Comparison of ENCODE assay signal across 12 cellular contexts in genomic region chr4:99848576-99848975, GRCh38. TPM values are rescaled to one million over a fixed set of nuclear protein-coding genes. Genes with fewer than 3 reads are reported as not detected.
DNase-seq lines count a peak whose midpoint lies in the region; ATAC-seq and TF ChIP-seq lines count a peak whose summit lies in the region.
"Had no signal": no experiment of that assay in that cellular context is flagged by ENCODE, and none has a peak within 500 bp of the region (broad histone marks: within the 10 kb centered on the region; RNA-seq: fewer than 3 reads in every experiment).

No MANE protein-coding gene starts in this region.

- no peak for TF ChIP-seq CTCF in hepatocyte (IDR thresholded peaks at IDR 0.05; ENCODE audit: poor library complexity)

- no peaks in the 10 kb centered on the region for H3K9me3 Mint-ChIP-seq in stimulated activated naive CD8-positive, alpha-beta T cell treated with anti-CD3 and anti-CD28 coated beads, Interleukin-15, Interleukin-2, amounts not matched to agents 100 ng/mL and 50 ng/mL, for 24 hours
- H3K9me3 Mint-ChIP-seq: GM23338 had no signal

- H3K4me3 ChIP-seq in hepatocyte: no peak overlapping the region
- H3K4me3 ChIP-seq: BLaER1, GM23338, lung had no signal

- H3K9me3 ChIP-seq in hepatocyte (ENCODE audit: low read depth): no peaks in the 10 kb centered on the region

- no peaks in the 10 kb centered on the region for H3K36me3 ChIP-seq in hepatocyte (replicated peaks; ENCODE audit: insufficient read depth, low read depth)
- H3K36me3 ChIP-seq: BLaER1 had no signal

- no peaks in the 10 kb centered on the region for H3K79me2 ChIP-seq in hepatocyte

- no peak overlapping the region for H3K4me2 ChIP-seq in hepatocyte
- H3K4me2 ChIP-seq: BLaER1, GM23338 had no signal

- H3K4me3 Mint-ChIP-seq in stimulated activated naive CD8-positive, alpha-beta T cell treated with anti-CD3 and anti-CD28 coated beads, Interleukin-15, Interleukin-2, amounts not matched to agents 100 ng/mL and 50 ng/mL, for 24 hours: peak overlapping the region; percentile 32
- H3K4me3 Mint-ChIP-seq: GM23338 had no signal

- 95% methylated on average over 4 of the region's 4 CpGs for WGBS in hepatocyte (ENCODE audit: low lambda C conversion rate, missing lambda C conversion rate)

- peaks cover 44% of the 10 kb centered on the region for H3K36me3 Mint-ChIP-seq in stimulated activated naive CD8-positive, alpha-beta T cell treated with anti-CD3 and anti-CD28 coated beads, Interleukin-15, Interleukin-2, amounts not matched to agents 100 ng/mL and 50 ng/mL, for 24 hours (ENCODE audit: low read depth)

- H3K27ac Mint-ChIP-seq in stimulated activated naive CD8-positive, alpha-beta T cell treated with anti-CD3 and anti-CD28 coated beads, Interleukin-15, Interleukin-2, amounts not matched to agents 100 ng/mL and 50 ng/mL, for 24 hours: peak overlapping the region; percentile 95
- H3K27ac Mint-ChIP-seq: GM23338 had no signal

- H3K27me3 Mint-ChIP-seq in stimulated activated naive CD8-positive, alpha-beta T cell treated with anti-CD3 and anti-CD28 coated beads, Interleukin-15, Interleukin-2, amounts not matched to agents 100 ng/mL and 50 ng/mL, for 24 hours: no peaks in the 10 kb centered on the region

- H3K4me1 ChIP-seq in hepatocyte (ENCODE audit: insufficient read depth): no peaks in the 10 kb centered on the region

- H4K20me1 ChIP-seq in hepatocyte (ENCODE audit: insufficient read depth, poor library complexity, severe bottlenecking): no peaks in the 10 kb centered on the region
- H4K20me1 ChIP-seq: BLaER1 had no signal

- ATAC-seq in HG02571 (IDR thresholded peaks at IDR 0.05; ENCODE audit: unreplicated experiment): peak; percentile 35
- peak; percentile 38 for ATAC-seq in HG03520 (IDR thresholded peaks at IDR 0.05; ENCODE audit: unreplicated experiment)
- ATAC-seq: GM23338 had no signal

- no peak overlapping the region for H2AFZ ChIP-seq in hepatocyte
- H2AFZ ChIP-seq: GM23338 had no signal

- H3K27ac ChIP-seq in hepatocyte: no peak overlapping the region
- H3K27ac ChIP-seq: BLaER1 had no signal

- peak; percentile 55 for DNase-seq in stimulated activated CD4-positive, alpha-beta T cell treated with anti-CD3 and anti-CD28 coated beads, Interleukin-4, amount 100 ng/mL, for 24 hours
- DNase-seq in stimulated activated CD4-positive, alpha-beta T cell treated with anti-CD3 and anti-CD28 coated beads, Interleukin-12 subunit alpha, Interleukin-12 subunit beta, amount 100 ng/mL, for 4 hours: no peak
- DNase-seq in hepatocyte (ENCODE audit: low spot score) (no peak), GM03348 (ENCODE audit: low spot score) (no peak), cerebellum (ENCODE audit: low spot score) (no peak)
- DNase-seq: NCI-H1105 had no signal

- H3K4me1 Mint-ChIP-seq in stimulated activated naive CD8-positive, alpha-beta T cell treated with anti-CD3 and anti-CD28 coated beads, Interleukin-15, Interleukin-2, amounts not matched to agents 100 ng/mL and 50 ng/mL, for 24 hours (ENCODE audit: low read depth): peaks cover 90% of the 10 kb centered on the region
- H3K4me1 Mint-ChIP-seq: GM23338 had no signal

- H3K9me2 ChIP-seq in hepatocyte (replicated peaks; ENCODE audit: insufficient read depth): no peaks in the 10 kb centered on the region

- H3K27me3 ChIP-seq in hepatocyte: no peaks in the 10 kb centered on the region
- H3K27me3 ChIP-seq: BLaER1 had no signal

RNA-seq across cellular contexts. Expression of gene DAPP1, which starts 31.9 kb away (rescaled TPM):
- total RNA-seq in hepatocyte: 1.1 and 2.0 TPM in 2 replicates
- 1.7 and 1.8 TPM in 2 replicates for polyA plus RNA-seq in hepatocyte
- 0.73 TPM for total RNA-seq in cerebellum
- total RNA-seq: GM23338 had no signal
- polyA plus RNA-seq: GM23338 had no signal

RNA-seq across cellular contexts. Expression of gene LAMTOR3, which starts 45.7 kb away (rescaled TPM):
- total RNA-seq in hepatocyte (133 and 143 TPM in 2 replicates), cerebellum (56.4 TPM)
- 90.7 and 126 TPM in 2 replicates for polyA plus RNA-seq in hepatocyte
